24 cellular contexts compared by ENCODE assay signal in genomic region chr1:160679893-160680292, GRCh38. TPM values are rescaled to one million over a fixed set of nuclear protein-coding genes. Genes with fewer than 3 reads are reported as not detected.
DNase-seq lines count a peak whose midpoint lies in the region; ATAC-seq and TF ChIP-seq lines count a peak whose summit lies in the region.
"Had no signal": no experiment of that assay in that cellular context is flagged by ENCODE, and none has a peak within 500 bp of the region (broad histone marks: within the 10 kb centered on the region; RNA-seq: fewer than 3 reads in every experiment).

No MANE protein-coding gene starts in this region.

- no CpG with 5 or more reads among the region's 3 CpGs for WGBS in H9 (ENCODE audit: extremely low coverage, insufficient read length, low lambda C conversion rate)

- no peaks in the 10 kb centered on the region for H3K23me2 ChIP-seq in H9 (ENCODE audit: insufficient read length, low read depth, low read length, poor library complexity, severe bottlenecking)

- no peaks in the 10 kb centered on the region for H3K27me3 Mint-ChIP-seq in activated CD4-positive, alpha-beta T cell treated with anti-CD3 and anti-CD28 coated beads, Interleukin-2, amount 10 ng/mL, durations not matched to agents 24 days and 14 days
- no peaks in the 10 kb centered on the region for H3K27me3 Mint-ChIP-seq in activated naive CD8-positive, alpha-beta T cell treated with anti-CD3 and anti-CD28 coated beads, Interleukin-2, amount 50 U/mL, for 24 hours
- no peaks in the 10 kb centered on the region for H3K27me3 Mint-ChIP-seq in natural killer cell (ENCODE audit: low read depth in 2 of 2)
- no peaks in the 10 kb centered on the region; the same call in none of the 2 replicates for H3K27me3 Mint-ChIP-seq in H9 (ENCODE audit: low read depth)
- H3K27me3 Mint-ChIP-seq: activated CD4-positive, alpha-beta T cell treated with anti-CD3 and anti-CD28 coated beads, Interleukin-2, amount 10 ng/mL, durations not matched to agents 7 days and 5 days had no signal

- peaks cover 3% of the 10 kb centered on the region for H3K4me1 ChIP-seq in H9 (ENCODE audit: insufficient read depth, low read length)
- H3K4me1 ChIP-seq: A549, breast epithelium, HAP-1 had no signal

- peak overlapping the region; percentile 52 for H3K27ac Mint-ChIP-seq in activated CD4-positive, alpha-beta T cell treated with anti-CD3 and anti-CD28 coated beads, Interleukin-2, amount 10 ng/mL, durations not matched to agents 24 days and 14 days
- H3K27ac Mint-ChIP-seq in activated naive CD8-positive, alpha-beta T cell treated with anti-CD3 and anti-CD28 coated beads, Interleukin-2, amount 50 U/mL, for 24 hours, result peak overlapping the region; percentile 20
- H3K27ac Mint-ChIP-seq in natural killer cell, result peak overlapping the region; percentile 68 to 96
- H3K27ac Mint-ChIP-seq in H9, result peak overlapping the region in 1 of 3 experiments; percentile 4; a peak in 1 of 7 replicates

- no peak overlapping the region for H2BK20ac ChIP-seq in H9 (ENCODE audit: low read depth, low read length, poor library complexity, severe bottlenecking)

- H3K36me3 Mint-ChIP-seq in activated CD4-positive, alpha-beta T cell treated with anti-CD3 and anti-CD28 coated beads, Interleukin-2, amount 10 ng/mL, durations not matched to agents 24 days and 14 days (ENCODE audit: low read depth), result peaks cover 79% of the 10 kb centered on the region
- H3K36me3 Mint-ChIP-seq in activated naive CD8-positive, alpha-beta T cell treated with anti-CD3 and anti-CD28 coated beads, Interleukin-2, amount 50 U/mL, for 24 hours (ENCODE audit: low read depth), result peaks cover 77% of the 10 kb centered on the region
- H3K36me3 Mint-ChIP-seq in natural killer cell (peaks cover 17% of the 10 kb centered on the region), H9 (ENCODE audit: insufficient read depth in 1 of 3, low read depth in 3 of 3) (peaks cover 0 to 1% (median 0%) of the 10 kb centered on the region in 3 experiments; a peak in 2 of 7 replicates)

- no peak overlapping the region for H4K91ac ChIP-seq in H9 (ENCODE audit: insufficient read length, low read depth, low read length)

- no peak overlapping the region for H3K14ac ChIP-seq in H9 (ENCODE audit: insufficient read depth, low read length)

- H3K27me3 ChIP-seq in H9 (ENCODE audit: insufficient read depth, low read length), result no peaks in the 10 kb centered on the region
- H3K27me3 ChIP-seq: left lung had no signal

- H3K4me2 ChIP-seq in H9 (ENCODE audit: insufficient read depth, insufficient read length, low read length), result no peak overlapping the region
- H3K4me2 ChIP-seq: A549 had no signal

- H3K27ac ChIP-seq in H9 (ENCODE audit: insufficient read length, low read depth, low read length), result no peak overlapping the region
- H3K27ac ChIP-seq: A549, breast epithelium, heart left ventricle, left lung, RWPE1 had no signal

- H3T11ph ChIP-seq in H9 (ENCODE audit: low read length), result no peak overlapping the region

- no peaks in the 10 kb centered on the region for H4K20me1 ChIP-seq in H9 (ENCODE audit: control insufficient read depth, insufficient read depth, insufficient read length)

- intact Hi-C loops in activated CD4-positive, alpha-beta T cell treated with anti-CD3 and anti-CD28 coated beads, Interleukin-2, amount 10 ng/mL, durations not matched to agents 24 days and 14 days (cut with micrococcal nuclease), result loop anchor here (2.0 to 5.0 kb wide), 3 partner anchors 151 to 338 kb away; partner anchors contain the start of genes COPA and NCSTN
- intact Hi-C loops in natural killer cell (cut with micrococcal nuclease), result loop anchor here (5.0 kb wide), 1 partner anchor 197 kb away; no protein-coding TSS in a partner anchor

- no peak overlapping the region for H4K8ac ChIP-seq in H9 (replicated peaks; ENCODE audit: insufficient read length, low read depth, low read length)

- no peak overlapping the region for H3K18ac ChIP-seq in H9 (ENCODE audit: insufficient read length, low read depth, low read length)

- no peak overlapping the region for H2BK5ac ChIP-seq in H9 (ENCODE audit: insufficient read length, low read length)

- no peak overlapping the region for H3K56ac ChIP-seq in H9 (ENCODE audit: insufficient read length, low read depth, low read length)

- H3K9me3 ChIP-seq in H9 (ENCODE audit: control insufficient read depth, low read depth, low read length), result no peaks in the 10 kb centered on the region
- H3K9me3 ChIP-seq: A549, breast epithelium, HAP-1, heart left ventricle, left lung, mucosa of descending colon had no signal

- no peak for ATAC-seq in activated naive CD8-positive, alpha-beta T cell treated with anti-CD3 and anti-CD28 coated beads, Interleukin-2, amount 50 U/mL, for 24 hours
- ATAC-seq in natural killer cell (no peak), GM18909 (IDR thresholded peaks at IDR 0.05; ENCODE audit: poor library complexity, unreplicated experiment) (no peak), HG03565 (IDR thresholded peaks at IDR 0.05; ENCODE audit: unreplicated experiment) (no peak)
- ATAC-seq: A549, heart left ventricle, left lung, mucosa of descending colon, SK-N-SH treated with all-trans-retinoic acid at 6 μM for 48 hours had no signal

- no peak overlapping the region for H4K5ac ChIP-seq in H9 (ENCODE audit: insufficient read length, low read depth, low read length)

- TF ChIP-seq CTCF in natural killer cell (IDR thresholded peaks at IDR 0.05), result no peak
- TF ChIP-seq CTCF in H9 (conservative IDR thresholded peaks at IDR 0.05), result no peak

- DNase-seq in activated CD4-positive, alpha-beta T cell treated with anti-CD3 and anti-CD28 coated beads, Interleukin-2, amount 10 ng/mL, durations not matched to agents 24 days and 14 days, result no peak
- DNase-seq in activated CD4-positive, alpha-beta T cell treated with anti-CD3 and anti-CD28 coated beads for 48 hours, result no peak
- peak; percentile 57 for DNase-seq in OCI-M1 (lab: John Stamatoyannopoulos, UW)
- no peak for DNase-seq in activated naive CD8-positive, alpha-beta T cell treated with anti-CD3 and anti-CD28 coated beads, Interleukin-2, amount 50 U/mL, for 24 hours
- DNase-seq in natural killer cell, result no peak
- no peak for DNase-seq in H9
- DNase-seq: activated CD4-positive, alpha-beta T cell treated with anti-CD3 and anti-CD28 coated beads, Interleukin-2, amount 10 ng/mL, durations not matched to agents 7 days and 5 days; activated T-cell treated with anti-CD3 and anti-CD28 coated beads for 4 hours; heart left ventricle; KG1; left lung; mucosa of descending colon; MV-4-11; NCI-H1694 treated with DMSO at 0.1 percent for 48 hours; NCI-H69 had no signal

- H3K9ac ChIP-seq in H9 (ENCODE audit: extremely low read depth, insufficient read length, low read length), result no peak overlapping the region

- H2AFZ ChIP-seq in H9 (ENCODE audit: low read length), result no peak overlapping the region

- H3K79me1 ChIP-seq in H9 (ENCODE audit: insufficient read depth, low read depth, low read length, poor library complexity, severe bottlenecking), result no peaks in the 10 kb centered on the region

- no peak overlapping the region for H3K23ac ChIP-seq in H9 (ENCODE audit: insufficient read length, low read depth, low read length)

- H3K4me1 Mint-ChIP-seq in activated CD4-positive, alpha-beta T cell treated with anti-CD3 and anti-CD28 coated beads, Interleukin-2, amount 10 ng/mL, durations not matched to agents 24 days and 14 days, result peaks cover 76% of the 10 kb centered on the region
- H3K4me1 Mint-ChIP-seq in activated naive CD8-positive, alpha-beta T cell treated with anti-CD3 and anti-CD28 coated beads, Interleukin-2, amount 50 U/mL, for 24 hours, result peaks cover 61% of the 10 kb centered on the region
- H3K4me1 Mint-ChIP-seq in natural killer cell, result peaks cover 55 to 66% of the 10 kb centered on the region in 2 donors
- peaks cover 9 to 13% of the 10 kb centered on the region in 2 experiments for H3K4me1 Mint-ChIP-seq in H9

- no peak overlapping the region for H3K4me3 Mint-ChIP-seq in activated CD4-positive, alpha-beta T cell treated with anti-CD3 and anti-CD28 coated beads, Interleukin-2, amount 10 ng/mL, durations not matched to agents 24 days and 14 days
- no peak overlapping the region for H3K4me3 Mint-ChIP-seq in activated naive CD8-positive, alpha-beta T cell treated with anti-CD3 and anti-CD28 coated beads, Interleukin-2, amount 50 U/mL, for 24 hours
- H3K4me3 Mint-ChIP-seq in natural killer cell, result no peak overlapping the region
- no peak overlapping the region for H3K4me3 Mint-ChIP-seq in H9
- H3K4me3 Mint-ChIP-seq: activated CD4-positive, alpha-beta T cell treated with anti-CD3 and anti-CD28 coated beads, Interleukin-2, amount 10 ng/mL, durations not matched to agents 7 days and 5 days had no signal

- no peak overlapping the region for H2AK5ac ChIP-seq in H9 (ENCODE audit: insufficient read length, low read length)

- H3K79me2 ChIP-seq in H9 (ENCODE audit: insufficient read depth, low read length), result no peaks in the 10 kb centered on the region

- H2BK15ac ChIP-seq in H9 (ENCODE audit: low read depth, low read length), result no peak overlapping the region

- H2BK12ac ChIP-seq in H9 (ENCODE audit: insufficient read length, low read depth, low read length), result no peak overlapping the region

- H2BK120ac ChIP-seq in H9 (ENCODE audit: low read depth, low read length, poor library complexity, severe bottlenecking), result no peak overlapping the region

- no peaks in the 10 kb centered on the region for H3K9me3 Mint-ChIP-seq in activated CD4-positive, alpha-beta T cell treated with anti-CD3 and anti-CD28 coated beads, Interleukin-2, amount 10 ng/mL, durations not matched to agents 24 days and 14 days
- H3K9me3 Mint-ChIP-seq in activated naive CD8-positive, alpha-beta T cell treated with anti-CD3 and anti-CD28 coated beads, Interleukin-2, amount 50 U/mL, for 24 hours, result no peaks in the 10 kb centered on the region
- H3K9me3 Mint-ChIP-seq in natural killer cell, result no peaks in the 10 kb centered on the region
- H3K9me3 Mint-ChIP-seq in H9, result no peaks in the 10 kb centered on the region; a peak in 1 of 5 replicates
- H3K9me3 Mint-ChIP-seq: activated CD4-positive, alpha-beta T cell treated with anti-CD3 and anti-CD28 coated beads, Interleukin-2, amount 10 ng/mL, durations not matched to agents 7 days and 5 days had no signal

- no peak overlapping the region for H3K4ac ChIP-seq in H9 (ENCODE audit: low read depth, low read length)

RNA-seq across cellular contexts. Expression of gene CD48, which starts 31.7 kb away (rescaled TPM):
- total RNA-seq in activated CD4-positive, alpha-beta T cell treated with anti-CD3 and anti-CD28 coated beads, Interleukin-2, amount 10 ng/mL, durations not matched to agents 24 days and 14 days, result 206 and 208 TPM in 2 replicates
- total RNA-seq in natural killer cell, result 100 to 1,000 TPM; 213 to 249 (median 223) TPM
- not detected in 2 replicates for total RNA-seq in H9 (2021)
- total RNA-seq: HT-29, temporal lobe had no signal

RNA-seq across cellular contexts. Expression of gene SLAMF1, which starts 33.0 kb away (rescaled TPM):
- 113 and 114 TPM in 2 replicates for total RNA-seq in activated CD4-positive, alpha-beta T cell treated with anti-CD3 and anti-CD28 coated beads, Interleukin-2, amount 10 ng/mL, durations not matched to agents 24 days and 14 days
- total RNA-seq in natural killer cell (1 to 10 TPM; 1.1 to 3.5 (median 2.1) TPM), H9 (2021) (not detected in 2 replicates)
- total RNA-seq: HT-29, temporal lobe had no signal

RNA-seq across cellular contexts. Expression of gene SLAMF7, which starts 59.2 kb away (rescaled TPM):
- 18.4 and 20.7 TPM in 2 replicates for total RNA-seq in activated CD4-positive, alpha-beta T cell treated with anti-CD3 and anti-CD28 coated beads, Interleukin-2, amount 10 ng/mL, durations not matched to agents 24 days and 14 days
- total RNA-seq in natural killer cell (100 to 1,000 TPM; 191 to 301 (median 227) TPM), H9 (2021) (not detected in 2 replicates)
- total RNA-seq: HT-29 had no signal

Comparison
In these comparisons a context has a peak if more than half of its experiments do, and no peak if none do; other contexts are left out.
1. RNA of gene CD48, which starts 31.7 kb away (total RNA-seq): 213 to 249 TPM in natural killer cell and 206 to 208 TPM in activated CD4-positive, alpha-beta T cell treated with anti-CD3 and anti-CD28 coated beads, Interleukin-2, amount 10 ng/mL, durations not matched to agents 24 days and 14 days; not detected in H9; every median in the first group is over 100 times any median in the second.
2. RNA of gene SLAMF1, which starts 33.0 kb away (total RNA-seq): 113 to 114 TPM in activated CD4-positive, alpha-beta T cell treated with anti-CD3 and anti-CD28 coated beads, Interleukin-2, amount 10 ng/mL, durations not matched to agents 24 days and 14 days; 1.1 to 3.5 TPM in natural killer cell and not detected in H9; every median in the first group is over 10 times any median in the second.
3. RNA of gene SLAMF7, which starts 59.2 kb away (total RNA-seq): 191 to 301 TPM in natural killer cell and 18.4 to 20.7 TPM in activated CD4-positive, alpha-beta T cell treated with anti-CD3 and anti-CD28 coated beads, Interleukin-2, amount 10 ng/mL, durations not matched to agents 24 days and 14 days; not detected in H9; every median in the first group is over 10 times any median in the second.